9 cellular contexts compared by ENCODE assay signal in the genomic region with DNA sequence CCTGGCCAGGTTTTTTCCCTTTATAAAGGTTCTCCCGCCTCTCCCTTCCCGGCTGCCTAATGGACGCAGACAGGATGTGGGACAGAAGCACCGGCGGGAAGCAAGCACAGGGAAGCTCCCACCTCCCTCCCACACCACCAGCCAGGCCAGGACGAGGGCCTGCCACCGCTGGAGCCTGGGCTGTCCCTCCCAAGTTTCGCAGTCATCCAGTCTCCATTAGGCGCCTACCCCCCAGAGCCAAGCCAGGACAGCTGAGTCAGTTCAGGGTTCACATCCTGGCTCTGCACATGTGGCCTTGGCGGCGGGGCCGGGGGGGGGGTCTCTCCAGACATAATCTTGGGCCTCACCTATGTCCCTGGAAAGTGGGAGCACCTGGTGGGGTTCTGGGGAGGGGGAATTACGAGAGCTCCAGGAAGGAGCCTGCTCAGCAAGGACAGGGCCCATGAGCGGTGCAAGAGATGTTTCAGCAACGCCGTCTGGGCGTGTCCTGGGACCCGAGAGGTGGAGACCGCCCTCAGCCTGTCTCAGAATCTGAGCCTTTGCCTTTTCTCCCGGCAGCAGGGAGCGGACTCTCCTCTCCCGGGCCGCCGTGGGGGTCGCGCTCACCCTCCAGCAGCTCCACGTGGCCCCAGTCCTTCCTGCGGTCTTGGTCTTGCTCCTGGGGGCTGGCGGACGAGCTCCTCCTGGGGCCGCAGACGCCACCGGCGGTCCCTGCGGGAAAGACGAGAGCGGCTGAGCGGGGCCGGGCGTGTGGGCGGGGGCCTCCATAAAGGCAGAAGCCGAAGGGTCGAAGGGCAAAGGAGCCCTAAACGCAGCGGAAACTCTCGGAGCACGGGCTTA. TPM values are rescaled to one million over a fixed set of nuclear protein-coding genes. Genes with fewer than 3 reads are reported as not detected.
DNase-seq lines count a peak whose midpoint lies in the region; ATAC-seq, FAIRE-seq and TF ChIP-seq lines count a peak whose summit lies in the region.
"Had no signal": no experiment of that assay in that cellular context is flagged by ENCODE, and none has a peak within 500 bp of the region (broad histone marks: within the 10 kb centered on the region; RNA-seq: fewer than 3 reads in every experiment).

No MANE protein-coding gene starts in this region.

- H3K4me1 ChIP-seq in A673 (ENCODE audit: insufficient read depth, low read length, poor library complexity, severe bottlenecking) (no peaks in the 10 kb centered on the region), SJSA1 (replicated peaks) (peaks cover 26% of the 10 kb centered on the region), stomach smooth muscle (ENCODE audit: control insufficient read depth, insufficient read depth, low read length) (peaks cover 26% of the 10 kb centered on the region)

- BruUV-seq in A673 (replicated peaks; lab: Mats Ljungman, UMichigan): no TSS peak

- H3K27me3 ChIP-seq in A673 (replicated peaks; ENCODE audit: insufficient read depth, low read depth, low read length, poor library complexity): no peaks in the 10 kb centered on the region
- H3K27me3 ChIP-seq in SJSA1 (replicated peaks): no peaks in the 10 kb centered on the region
- H3K27me3 ChIP-seq in stomach smooth muscle (ENCODE audit: control insufficient read depth in 1 of 2, insufficient read depth in 2 of 2, low read length in 2 of 2): no peaks in the 10 kb centered on the region

- FAIRE-seq in GM18507 (lab: Jason Lieb, UNC): peak; percentile 83

- H3K27ac ChIP-seq in A673 (ENCODE audit: low read depth, low read length, poor library complexity, severe bottlenecking): peak overlapping the region; percentile 87
- peak overlapping the region; percentile 56 for H3K27ac ChIP-seq in SJSA1
- H3K27ac ChIP-seq in stomach smooth muscle (ENCODE audit: low read length): no peak overlapping the region

- H3K9me3 ChIP-seq in A673 (ENCODE audit: low read depth, low read length, poor library complexity, severe bottlenecking): no peaks in the 10 kb centered on the region
- H3K9me3 ChIP-seq in SJSA1 (replicated peaks): no peaks in the 10 kb centered on the region
- no peaks in the 10 kb centered on the region for H3K9me3 ChIP-seq in stomach smooth muscle (ENCODE audit: control insufficient read depth in 2 of 2, low read length in 2 of 2)

- peak; percentile 79 for DNase-seq in A673 (ENCODE audit: low spot score)
- DNase-seq in GM18507 (ENCODE audit: extremely low spot score, insufficient read length, low read depth): peak; percentile 48
- DNase-seq in SJSA1 (ENCODE audit: low read depth in 1 of 2, low spot score in 2 of 2): peak; percentile 72 to 78
- DNase-seq in choroid plexus epithelial cell (ENCODE audit: low read depth): peak; percentile 76
- DNase-seq in lung microvascular endothelial cell (ENCODE audit: low read depth in 2 of 2): peak; percentile 22 to 57
- DNase-seq in NCI-H1105 (lab: John Stamatoyannopoulos, UW): no peak

- TF ChIP-seq CTCF in A673 (conservative IDR thresholded peaks at IDR 0.05; ENCODE audit: low read depth, low read length) (no peak), choroid plexus epithelial cell (conservative IDR thresholded peaks at IDR 0.05; ENCODE audit: low read depth, low read length) (no peak)

- H3K36me3 ChIP-seq in A673 (ENCODE audit: insufficient read depth, low read length, poor library complexity, severe bottlenecking) (peaks cover 23% of the 10 kb centered on the region), SJSA1 (peaks cover 34% of the 10 kb centered on the region), stomach smooth muscle (ENCODE audit: control insufficient read depth in 2 of 2, insufficient read depth in 2 of 2, low read length in 2 of 2) (peaks cover 2 to 8% of the 10 kb centered on the region in 2 donors)

- H3K9ac ChIP-seq in stomach smooth muscle (ENCODE audit: low read length in 2 of 2): peak overlapping the region; percentile 80 to 82

- peak; percentile 30 for ATAC-seq in HG03280 (IDR thresholded peaks at IDR 0.05; ENCODE audit: unreplicated experiment)

- H3K4me3 ChIP-seq in A673 (ENCODE audit: low read depth, low read length, poor library complexity, severe bottlenecking): peak overlapping the region; percentile 92
- H3K4me3 ChIP-seq in SJSA1: peak overlapping the region; percentile 70
- peak overlapping the region; percentile 82 for H3K4me3 ChIP-seq in choroid plexus epithelial cell (ENCODE audit: low read depth, low read length)
- H3K4me3 ChIP-seq in stomach smooth muscle (ENCODE audit: low read length in 2 of 2): peak overlapping the region; percentile 78 to 97

- POLR2A ChIA-PET in A673 (lab: Charles Lee; ENCODE audit: low non-redundant PET): no interaction called here

- CTCF ChIA-PET in A673 (lab: Charles Lee): no interaction called here

- intact Hi-C loops in A673 (cut with micrococcal nuclease; ENCODE audit: unreplicated experiment): loop anchor here (2.0 kb wide), 1 partner anchor 22 kb away; no protein-coding TSS in a partner anchor

RNA-seq across cellular contexts. Expression of a gene that starts 0.9 kb away (rescaled TPM):
- 100 and 107 TPM in 2 replicates for total RNA-seq in A673 (2021)
- total RNA-seq in SJSA1 (2014; rRNA removed; shearing (Covaris generic)): 44.2 and 44.7 TPM in 2 replicates
- 14.4 and 18.8 TPM in 2 replicates for total RNA-seq in lung microvascular endothelial cell

RNA-seq across cellular contexts. Expression of a gene that starts 7.2 kb away (rescaled TPM):
- total RNA-seq in A673 (2021): 0.19 and 0.57 TPM in 2 replicates
- total RNA-seq in SJSA1 (2014; rRNA removed; shearing (Covaris generic)): 0.13 TPM in 1 of 2 replicates, not detected in the other
- not detected in 2 replicates for total RNA-seq in lung microvascular endothelial cell

RNA-seq across cellular contexts. Expression of a gene that starts 30.6 kb away (rescaled TPM):
- total RNA-seq in A673 (2021) (90.2 and 93.3 TPM in 2 replicates), lung microvascular endothelial cell (25.5 and 27.8 TPM in 2 replicates)
- total RNA-seq in SJSA1 (2014; rRNA removed; shearing (Covaris generic)): 55.9 and 79.3 TPM in 2 replicates

RNA-seq across cellular contexts. Expression of a gene that starts 42.8 kb away (rescaled TPM):
- 13.1 and 15.7 TPM in 2 replicates for total RNA-seq in A673 (2021)
- total RNA-seq in SJSA1 (2014; rRNA removed; shearing (Covaris generic)): 2.2 and 4.3 TPM in 2 replicates
- 0.40 and 0.44 TPM in 2 replicates for total RNA-seq in lung microvascular endothelial cell
- total RNA-seq: subcutaneous adipose tissue had no signal

RNA-seq across cellular contexts. Expression of a gene that starts 43.7 kb away (rescaled TPM):
- 5.9 and 6.0 TPM in 2 replicates for total RNA-seq in A673 (2021)
- 317 and 364 TPM in 2 replicates for total RNA-seq in SJSA1 (2014; rRNA removed; shearing (Covaris generic))
- 5.0 and 5.2 TPM in 2 replicates for total RNA-seq in lung microvascular endothelial cell
